1 cellular context compared by ENCODE assay signal in genomic region chr2:110677530-110678456, GRCh38.
A peak's percentile ranks its signal among the peaks of the same experiment; 100 is the strongest.
TF ChIP-seq lines count a peak whose summit lies in the region.

BUB1 (minus strand) TSS chr2:110678063; CDS start chr2:110677995, 68 bp downstream.

TF ChIP-seq in HepG2, 621 proteins besides CTCF, POLR2A, EP300 and RAD21 (continued from another document and continues in another):
- TF ChIP-seq HNF1A (IDR thresholded peaks at IDR 0.05; ENCODE audit: low read depth) (peak; percentile 46), HNF1A (CRISPR knock-in tag; IDR thresholded peaks at IDR 0.05; ENCODE audit: borderline replicate concordance) (peak; percentile 23; the same call in 1 of the 2 replicates), ZNF550 (CRISPR knock-in tag; IDR thresholded peaks at IDR 0.05; ENCODE audit: borderline replicate concordance) (no peak), ZSCAN22 (CRISPR knock-in tag; IDR thresholded peaks at IDR 0.05) (no peak), PHF5A (CRISPR knock-in tag; IDR thresholded peaks at IDR 0.05; ENCODE audit: low read depth, unreplicated experiment) (no peak), TAF1 (CRISPR knock-in tag; IDR thresholded peaks at IDR 0.05) (peak; percentile 82), ATF6 (CRISPR knock-in tag; conservative IDR thresholded peaks at IDR 0.05) (no peak), NCOA1 (CRISPR knock-in tag; IDR thresholded peaks at IDR 0.05) (no peak), IKZF5 (CRISPR knock-in tag; IDR thresholded peaks at IDR 0.05) (peak; percentile 86), RFXANK (CRISPR knock-in tag; IDR thresholded peaks at IDR 0.05) (0 out of 2 replicates have a peak, but pooled peaks have one; percentile 31), ZNF816 (CRISPR knock-in tag; IDR thresholded peaks at IDR 0.05; ENCODE audit: borderline replicate concordance) (peak; percentile 59; the same call in 1 of the 2 replicates), MTA3 (CRISPR knock-in tag; IDR thresholded peaks at IDR 0.05) (no peak), ZNF318 (CRISPR knock-in tag; IDR thresholded peaks at IDR 0.05) (no peak), REXO4 (CRISPR knock-in tag; IDR thresholded peaks at IDR 0.05; ENCODE audit: borderline replicate concordance) (no peak; the same call in 1 of the 2 replicates), NFATC3 (CRISPR knock-in tag; IDR thresholded peaks at IDR 0.05) (no peak; the same call in 1 of the 2 replicates), ZFP36L2 (CRISPR knock-in tag; IDR thresholded peaks at IDR 0.05) (no peak), ZNF34 (CRISPR knock-in tag; IDR thresholded peaks at IDR 0.05; ENCODE audit: borderline replicate concordance) (0 out of 2 replicates have a peak, but pooled peaks have one; percentile 31), KDM4B (CRISPR knock-in tag; IDR thresholded peaks at IDR 0.05) (no peak), JUND (CRISPR knock-in tag; IDR thresholded peaks at IDR 0.05) (no peak), ZKSCAN5 (CRISPR knock-in tag; IDR thresholded peaks at IDR 0.05) (no peak), JUN (CRISPR knock-in tag; IDR thresholded peaks at IDR 0.05) (no peak), ASH2L (IDR thresholded peaks at IDR 0.05; ENCODE audit: insufficient read length, low read depth, low read length) (peak; percentile 96), KDM6A (CRISPR knock-in tag; IDR thresholded peaks at IDR 0.05; ENCODE audit: low read depth) (no peak), SALL2 (CRISPR knock-in tag; IDR thresholded peaks at IDR 0.05) (peak; percentile 21; the same call in 1 of the 2 replicates), PRDM10 (CRISPR knock-in tag; IDR thresholded peaks at IDR 0.05; ENCODE audit: low read depth) (0 out of 2 replicates have a peak, but pooled peaks have one; percentile 60), GTF3A (CRISPR knock-in tag; conservative IDR thresholded peaks at IDR 0.05) (no peak), CEBPB (IDR thresholded peaks at IDR 0.05; ENCODE audit: borderline replicate concordance, low read depth, low read length) (0 out of 2 replicates have a peak, but pooled peaks have one; percentile 0), HOXA7 (CRISPR knock-in tag; IDR thresholded peaks at IDR 0.05) (no peak), RNF2 (conservative IDR thresholded peaks at IDR 0.05; ENCODE audit: low read depth) (0 out of 2 replicates have a peak, but pooled peaks have one; percentile 17), REL (CRISPR knock-in tag; conservative IDR thresholded peaks at IDR 0.05) (no peak), NFIC (IDR thresholded peaks at IDR 0.05; ENCODE audit: low read length) (peak; percentile 38; the same call in 1 of the 2 replicates), PRDM15 (CRISPR knock-in tag; IDR thresholded peaks at IDR 0.05) (peak; percentile 58; the same call in 1 of the 2 replicates), ZNF251 (CRISPR knock-in tag; IDR thresholded peaks at IDR 0.05) (no peak)
